ENCODE assay signal across 9 cellular contexts in the genomic region with DNA sequence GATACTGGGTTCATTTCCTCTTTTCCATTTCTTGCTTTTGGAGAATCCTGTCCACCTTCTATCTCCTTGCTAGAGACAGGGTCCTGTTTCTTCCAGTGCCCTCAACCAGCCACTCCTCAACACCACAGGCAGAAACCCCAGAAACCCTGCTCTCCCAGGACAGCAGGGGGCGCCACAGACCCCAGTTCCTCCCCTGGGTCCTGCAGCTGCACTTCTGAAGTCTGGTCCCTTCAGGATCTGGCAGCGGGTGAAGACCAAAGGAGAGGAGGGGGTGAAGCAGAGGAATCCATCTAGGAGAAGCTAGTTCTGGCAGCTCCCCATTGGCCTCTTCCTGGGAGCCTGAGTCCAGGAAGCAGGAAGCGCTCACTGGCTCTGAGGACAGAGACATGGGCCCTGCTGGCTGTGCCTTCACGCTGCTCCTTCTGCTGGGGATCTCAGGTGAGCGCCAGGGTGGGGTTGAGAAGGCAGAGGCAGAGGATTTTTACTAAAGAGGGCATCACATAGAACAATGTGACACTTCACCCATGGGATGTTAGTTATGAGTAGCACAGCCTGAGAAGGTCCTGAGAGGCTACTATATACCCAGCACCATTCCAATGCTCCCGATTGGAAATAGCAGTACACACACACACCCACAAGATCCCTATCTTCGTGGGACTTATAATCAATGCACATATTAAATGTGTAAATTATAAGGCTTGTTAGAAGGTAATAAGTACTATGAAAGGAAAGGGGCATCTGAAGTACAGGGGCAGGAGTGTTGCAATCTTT. TPM values are rescaled to one million over a fixed set of nuclear protein-coding genes. Genes with fewer than 3 reads are reported as not detected.
DNase-seq lines count a peak whose midpoint lies in the region; ATAC-seq, FAIRE-seq and TF ChIP-seq lines count a peak whose summit lies in the region.
"Had no signal": no experiment of that assay in that cellular context is flagged by ENCODE, and none has a peak within 500 bp of the region (broad histone marks: within the 10 kb centered on the region; RNA-seq: fewer than 3 reads in every experiment).

A gene with protein sequence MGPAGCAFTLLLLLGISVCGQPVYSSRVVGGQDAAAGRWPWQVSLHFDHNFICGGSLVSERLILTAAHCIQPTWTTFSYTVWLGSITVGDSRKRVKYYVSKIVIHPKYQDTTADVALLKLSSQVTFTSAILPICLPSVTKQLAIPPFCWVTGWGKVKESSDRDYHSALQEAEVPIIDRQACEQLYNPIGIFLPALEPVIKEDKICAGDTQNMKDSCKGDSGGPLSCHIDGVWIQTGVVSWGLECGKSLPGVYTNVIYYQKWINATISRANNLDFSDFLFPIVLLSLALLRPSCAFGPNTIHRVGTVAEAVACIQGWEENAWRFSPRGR (plus strand): TSS at position 375 of the 771 bp plus-strand sequence. CDS start 12 bp downstream, at position 387.

- FAIRE-seq in GM12878 (lab: Jason Lieb, UNC): no peak
- FAIRE-seq: endometrium had no signal

- no peaks in the 10 kb centered on the region for H3K9me3 ChIP-seq in SK-N-MC (ENCODE audit: low read depth, low read length)
- no peaks in the 10 kb centered on the region for H3K9me3 ChIP-seq in GM12878 (replicated peaks; ENCODE audit: control insufficient read depth, insufficient read depth, low read length)
- H3K9me3 ChIP-seq in iPS-15b (ENCODE audit: control insufficient read depth, insufficient read depth, low read length): no peaks in the 10 kb centered on the region

- in situ Hi-C loops in GM12878 (cut with MboI): no loop called here

- intact Hi-C loops in GM12878 (cut with micrococcal nuclease; ENCODE audit: unreplicated experiment): loop anchor here (10.0 kb wide), 1 partner anchor 338 kb away; no protein-coding TSS in a partner anchor

- peak; percentile 61 to 77 (median 72) for TF ChIP-seq CTCF in GM12878 (IDR thresholded peaks at IDR 0.05 in 2 of 3, conservative IDR thresholded peaks at IDR 0.05 in 1 of 3; ENCODE audit: control insufficient read depth in 2 of 3, extremely low read depth in 1 of 3, insufficient read depth in 1 of 3, low read depth in 3 of 3, low read length in 3 of 3)

- TF ChIP-seq POLR2A in GM12878 (IDR thresholded peaks at IDR 0.05; ENCODE audit: low read depth, low read length): no peak

- no TSS peak for BruUV-seq in GM12878 (replicated peaks; lab: Mats Ljungman, UMichigan)

- peak; percentile 1 for DNase-seq in NK-92 treated with Interleukin-12 subunit alpha and Interleukin-12 subunit beta, amount 100 ng/mL, for 24 hours (lab: John Stamatoyannopoulos, UW)
- DNase-seq in NK-92 (lab: John Stamatoyannopoulos, UW; ENCODE audit: unreplicated experiment) (no peak), SK-N-MC (ENCODE audit: low read depth, low spot score) (peak; percentile 5), GM12878 (ENCODE audit: low read depth, low spot score) (no peak)
- peak; percentile 8 to 43 for DNase-seq in stimulated activated CD4-positive, alpha-beta T cell treated with anti-CD3 and anti-CD28 coated beads, Interleukin-15, amount 100 ng/mL, for 48 hours (ENCODE audit: low read depth in 2 of 2)

- H3K27ac ChIP-seq in SK-N-MC: no peak within 1 kb of the TSS
- H3K27ac ChIP-seq in GM12878 (ENCODE audit: control insufficient read depth, insufficient read depth): no peak within 1 kb of the TSS

- POLR2A ChIA-PET in GM12878 (lab: Charles Lee): no interaction called here

- 38% methylated on average over 7 of the region's 7 CpGs for WGBS in GM12878 (ENCODE audit: insufficient coverage, insufficient replicate concordance, low lambda C conversion rate, missing lambda C conversion rate)

- H3K79me2 ChIP-seq in GM12878 (ENCODE audit: control insufficient read depth, insufficient read depth, low read length): no peaks in the 10 kb centered on the region

- RAD21 ChIA-PET in GM12878 (lab: Charles Lee; ENCODE audit: unreplicated experiment): interaction anchor here (0.6 kb wide), 1 partner anchor 368 kb away, joined by 3 read pairs; no protein-coding TSS in a partner anchor

- SMC1A ChIA-PET in GM12878 (lab: Charles Lee; ENCODE audit: uncharacterized antibody, unreplicated experiment): no interaction called here

- H3K4me1 ChIP-seq in GM12878 (ENCODE audit: control insufficient read depth, insufficient read depth, low read length) (no peaks in the 10 kb centered on the region), iPS-15b (ENCODE audit: control insufficient read depth, insufficient read depth, low read length) (peaks cover 4% of the 10 kb centered on the region)

- peak; percentile 60 for TF ChIP-seq RAD21 in GM12878 (IDR thresholded peaks at IDR 0.05; ENCODE audit: insufficient read depth, low read depth, low read length)

- no peak within 1 kb of the TSS for H3K4me2 ChIP-seq in GM12878 (ENCODE audit: control insufficient read depth, insufficient read depth)

- H3K4me3 ChIP-seq in SK-N-MC: no peak within 1 kb of the TSS
- H3K4me3 ChIP-seq in GM12878: no peak within 1 kb of the TSS
- H3K4me3 ChIP-seq in iPS-15b (ENCODE audit: low read depth, low read length): no peak within 1 kb of the TSS

- CTCF ChIA-PET in GM12878 (lab: Yijun Ruan, JAX): interaction anchor here (0.6 to 2.3 kb wide), 12 partner anchors 8 to 610 kb away, joined by 3 to 12 read pairs (median 3); no protein-coding TSS in a partner anchor

- ATAC-seq in HG03520 (IDR thresholded peaks at IDR 0.05; ENCODE audit: unreplicated experiment) (peak; percentile 64), GM12878 (peak; percentile 93), GM21825 (IDR thresholded peaks at IDR 0.05; ENCODE audit: unreplicated experiment) (no peak)

- H3K27me3 ChIP-seq in GM12878 (replicated peaks in 1 of 2; ENCODE audit: control insufficient read depth in 2 of 2, insufficient read depth in 2 of 2, low read length in 1 of 2): no peaks in the 10 kb centered on the region; a peak in 1 of 4 replicates
- no peaks in the 10 kb centered on the region for H3K27me3 ChIP-seq in iPS-15b (ENCODE audit: control insufficient read depth, insufficient read depth, low read length)

- no peaks in the 10 kb centered on the region for H4K20me1 ChIP-seq in GM12878 (ENCODE audit: control insufficient read depth, insufficient read depth)

- no peak within 1 kb of the TSS for H2AFZ ChIP-seq in GM12878 (ENCODE audit: control insufficient read depth, low read depth, low read length)

- H3K9ac ChIP-seq in SK-N-MC (ENCODE audit: insufficient read length) (no peak within 1 kb of the TSS), GM12878 (ENCODE audit: control insufficient read depth, insufficient read depth, low read length) (no peak within 1 kb of the TSS), iPS-15b (ENCODE audit: low read depth, low read length) (peak within 1 kb of the TSS; percentile 26)

- H3K36me3 ChIP-seq in SK-N-MC (ENCODE audit: insufficient read depth, low read length): no peaks in the 10 kb centered on the region
- H3K36me3 ChIP-seq in GM12878 (ENCODE audit: control insufficient read depth in 2 of 2, insufficient read depth in 2 of 2, low read length in 1 of 2): no peaks in the 10 kb centered on the region
- no peaks in the 10 kb centered on the region for H3K36me3 ChIP-seq in iPS-15b (ENCODE audit: control insufficient read depth, insufficient read depth, low read length)

- TF ChIP-seq EP300 in GM12878 (IDR thresholded peaks at IDR 0.05; ENCODE audit: borderline replicate concordance in 1 of 2, control insufficient read depth in 1 of 2, low read depth in 2 of 2, low read length in 2 of 2): no peak

TF ChIP-seq in GM12878, 131 proteins besides CTCF, POLR2A, EP300 and RAD21 (continues in another document):
- TF ChIP-seq, protein P1, sequence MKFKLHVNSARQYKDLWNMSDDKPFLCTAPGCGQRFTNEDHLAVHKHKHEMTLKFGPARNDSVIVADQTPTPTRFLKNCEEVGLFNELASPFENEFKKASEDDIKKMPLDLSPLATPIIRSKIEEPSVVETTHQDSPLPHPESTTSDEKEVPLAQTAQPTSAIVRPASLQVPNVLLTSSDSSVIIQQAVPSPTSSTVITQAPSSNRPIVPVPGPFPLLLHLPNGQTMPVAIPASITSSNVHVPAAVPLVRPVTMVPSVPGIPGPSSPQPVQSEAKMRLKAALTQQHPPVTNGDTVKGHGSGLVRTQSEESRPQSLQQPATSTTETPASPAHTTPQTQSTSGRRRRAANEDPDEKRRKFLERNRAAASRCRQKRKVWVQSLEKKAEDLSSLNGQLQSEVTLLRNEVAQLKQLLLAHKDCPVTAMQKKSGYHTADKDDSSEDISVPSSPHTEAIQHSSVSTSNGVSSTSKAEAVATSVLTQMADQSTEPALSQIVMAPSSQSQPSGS (IDR thresholded peaks at IDR 0.05; ENCODE audit: low read length): no peak
- TF ChIP-seq PML (IDR thresholded peaks at IDR 0.05; ENCODE audit: low read length) (no peak), SMC3 (IDR thresholded peaks at IDR 0.05; ENCODE audit: borderline replicate concordance, low read length) (peak; percentile 51)

RNA-seq across cellular contexts. Expression of the gene that starts here (rescaled TPM):
- not detected in 2 replicates for total RNA-seq in GM12878 (2013; cell fraction: nucleolus; rRNA removed)
- total RNA-seq in GM12878 (2014; rRNA removed): not detected in 2 replicates
- total RNA-seq in GM12878 (2014; rRNA removed; fragmentation: Illumina TruSeq; extraction: Trizol): not detected in 2 replicates
- total RNA-seq in GM12878 (2021): not detected in 2 replicates
- polyA plus RNA-seq in GM12878 (2011; ENCODE audit: low read depth): not detected
- polyA plus RNA-seq in GM12878 (2011; rRNA removed): not detected in 2 replicates
- not detected in 2 replicates for polyA plus RNA-seq in GM12878 (2011; cell fraction: cytosol; rRNA removed)
- not detected in 2 replicates for polyA plus RNA-seq in GM12878 (2011; cell fraction: nucleus; rRNA removed)
- polyA plus RNA-seq in GM12878 (2012): not detected in 2 replicates
- not detected in 2 replicates for polyA plus RNA-seq in GM12878 (2014; fragmentation: Illumina TruSeq; extraction: Trizol)
- not detected for polyA plus RNA-seq in GM12878 (2014; fragmentation: Nextera tagmentation; extraction: Ambion mirVana)
- not detected in 2 replicates for polyA plus RNA-seq in GM12878 (2014; rRNA removed)
- polyA plus RNA-seq in GM12878 (2016; fragmentation: Nextera tagmentation; extraction: Ambion mirVana): not detected
- not detected in 2 replicates for polyA minus RNA-seq in GM12878 (2011; rRNA and poly(A)+ RNA removed)
- polyA minus RNA-seq in GM12878 (2011; cell fraction: cytosol; rRNA and poly(A)+ RNA removed): not detected in 2 replicates
- polyA minus RNA-seq in GM12878 (2011; cell fraction: nucleus; rRNA and poly(A)+ RNA removed): not detected in 2 replicates

Comparison
In these comparisons a context has a peak if more than half of its experiments do, and no peak if none do; other contexts are left out.
1. DNase-seq: peak in NK-92 treated with Interleukin-12 subunit alpha and Interleukin-12 subunit beta, amount 100 ng/mL, for 24 hours (single experiment), SK-N-MC (single experiment) and stimulated activated CD4-positive, alpha-beta T cell treated with anti-CD3 and anti-CD28 coated beads, Interleukin-15, amount 100 ng/mL, for 48 hours (2 of 2); none in NK-92 (single experiment) and GM12878 (single experiment).
2. Peak in ATAC-seq in GM12878; RNA of the gene not detected or under 1 TPM.